Comparison of ENCODE assay signal across 1 cellular context in genomic region chr5:171396583-171396982, GRCh38. TPM values are rescaled to one million over a fixed set of nuclear protein-coding genes. Genes with fewer than 3 reads are reported as not detected.
"Had no signal": no experiment of that assay in that cellular context is flagged by ENCODE, and none has a peak within 500 bp of the region (broad histone marks: within the 10 kb centered on the region; RNA-seq: fewer than 3 reads in every experiment).

No MANE protein-coding gene starts in this region.

RNA-seq across cellular contexts. Expression of gene FGF18, which starts 22.9 kb away (rescaled TPM):
- total RNA-seq: SK-MEL-5 had no signal
